8 cellular contexts compared by ENCODE assay signal in the genomic region with DNA sequence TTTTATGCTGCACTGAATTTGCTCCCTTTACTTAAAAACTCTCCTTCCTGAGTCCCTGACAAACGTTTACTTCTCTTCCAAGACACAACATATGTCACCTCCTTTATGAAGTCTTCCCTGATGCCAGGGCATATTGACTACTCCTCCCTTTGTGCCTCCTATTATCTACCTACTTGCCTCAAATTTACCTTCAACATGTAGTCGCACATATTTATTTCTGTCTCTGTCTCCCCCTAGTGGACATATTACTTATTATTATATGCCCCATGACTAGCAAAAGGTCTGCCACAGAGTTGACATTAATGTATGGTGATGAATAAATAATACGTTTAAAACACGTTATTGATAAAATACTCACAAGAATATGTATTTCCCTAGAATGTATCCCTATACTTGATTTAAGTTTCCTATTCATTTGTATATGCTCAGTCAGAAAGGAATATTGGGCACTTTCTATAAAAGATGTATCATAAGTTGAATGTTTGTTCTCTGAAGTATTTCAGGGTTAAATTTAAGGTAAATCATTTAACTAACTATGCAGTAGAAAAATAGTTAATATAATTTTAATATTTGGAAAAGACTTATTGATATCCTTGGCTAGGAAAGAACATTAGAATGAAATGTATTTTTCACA.
DNase-seq lines count a peak whose midpoint lies in the region; ATAC-seq and TF ChIP-seq lines count a peak whose summit lies in the region.

No MANE protein-coding gene starts in this region.

- H3K9ac ChIP-seq in Karpas-422 (ENCODE audit: low read length) = no peak overlapping the region

- H3K27ac ChIP-seq in Karpas-422 (ENCODE audit: low read length) (no peak overlapping the region), Panc1 (ENCODE audit: low read length) (no peak overlapping the region)

- no peaks in the 10 kb centered on the region for H3K27me3 ChIP-seq in Karpas-422 (ENCODE audit: low read length)
- H3K27me3 ChIP-seq in Panc1 (ENCODE audit: control insufficient read depth, insufficient read depth, low read length) = no peaks in the 10 kb centered on the region

- H3K4me3 ChIP-seq in Karpas-422 (ENCODE audit: low read length) (no peak overlapping the region), Panc1 (ENCODE audit: low read depth in 2 of 2, low read length in 2 of 2) (no peak overlapping the region)

- ATAC-seq in GM21825 (IDR thresholded peaks at IDR 0.05; ENCODE audit: unreplicated experiment) (peak; percentile 87), Panc1 (peak; percentile 58; the same call in 1 of the 2 replicates)

- H3K79me2 ChIP-seq in Karpas-422 (ENCODE audit: low read length) = no peaks in the 10 kb centered on the region

- DNase-seq in GM10266 (ENCODE audit: extremely low spot score) = peak; percentile 7
- peak; percentile 85 for DNase-seq in Karpas-422
- peak; percentile 10 for DNase-seq in Panc1 (ENCODE audit: low read depth, low spot score)
- peak; percentile 48 to 66 for DNase-seq in erythroblast (lab: John Stamatoyannopoulos, UW)
- peak; percentile 9 for DNase-seq in putamen (ENCODE audit: low spot score)
- no peak for DNase-seq in activated naive CD4-positive, alpha-beta T cell treated with Interleukin-2 at 50 U/mL for 16 hours
- no peak for DNase-seq in stimulated activated CD4-positive, alpha-beta T cell treated with anti-CD3 and anti-CD28 coated beads, Interleukin-4, amount 100 ng/mL, for 24 hours

- CTCF ChIA-PET in Panc1 (lab: Charles Lee) = no interaction called here

- no peak overlapping the region for H2AFZ ChIP-seq in Karpas-422 (ENCODE audit: low read length)

- H3K36me3 ChIP-seq in Karpas-422 (ENCODE audit: insufficient read depth, low read length) (no peaks in the 10 kb centered on the region), Panc1 (ENCODE audit: control insufficient read depth, insufficient read depth, low read length) (no peaks in the 10 kb centered on the region)

- no peak for TF ChIP-seq POLR2A in erythroblast (IDR thresholded peaks at IDR 0.05; ENCODE audit: low read length)

- TF ChIP-seq CTCF in GM10266 (IDR thresholded peaks at IDR 0.05; ENCODE audit: control insufficient read depth, insufficient read depth, low read depth, missing control alignments) (peak; percentile 51), Panc1 (IDR thresholded peaks at IDR 0.05) (peak; percentile 49; the same call in 1 of the 2 replicates)

- BruUV-seq in Panc1 (replicated peaks; lab: Mats Ljungman, UMichigan) = no TSS peak

- H3K4me2 ChIP-seq in Karpas-422 (ENCODE audit: low read depth, low read length, poor library complexity, severe bottlenecking) = no peak overlapping the region

- no peaks in the 10 kb centered on the region for H4K20me1 ChIP-seq in Karpas-422 (ENCODE audit: insufficient read depth, low read depth, low read length)

- in situ Hi-C loops in Panc1 (cut with HindIII; ENCODE audit: low pct_unique_long_range_greater_than_20kb, low sequenced_read_pairs) = no loop called here

- H3K4me1 ChIP-seq in Karpas-422 (ENCODE audit: low read length) (no peaks in the 10 kb centered on the region), Panc1 (ENCODE audit: control insufficient read depth, insufficient read depth, low read length) (no peaks in the 10 kb centered on the region)

- intact Hi-C loops in Panc1 (cut with micrococcal nuclease; ENCODE audit: unreplicated experiment) = loop anchor here (1.0 to 2.0 kb wide), 2 partner anchors 320 to 711 kb away; no protein-coding TSS in a partner anchor

- H3K9me3 ChIP-seq in Karpas-422 (ENCODE audit: low read length) (no peaks in the 10 kb centered on the region), Panc1 (ENCODE audit: control insufficient read depth, insufficient read depth, low read depth, low read length) (no peaks in the 10 kb centered on the region)

- POLR2A ChIA-PET in Panc1 (lab: Charles Lee) = no interaction called here

- H3K9me2 ChIP-seq in Karpas-422 (replicated peaks; ENCODE audit: insufficient read depth, low read length) = no peaks in the 10 kb centered on the region

Comparison
In these comparisons a context has a peak if more than half of its experiments do, and no peak if none do; other contexts are left out.
1. DNase-seq: peak in GM10266 (single experiment), Karpas-422 (single experiment), Panc1 (single experiment), erythroblast (2 of 2) and putamen (single experiment); none in activated naive CD4-positive, alpha-beta T cell treated with Interleukin-2 at 50 U/mL for 16 hours (single experiment) and stimulated activated CD4-positive, alpha-beta T cell treated with anti-CD3 and anti-CD28 coated beads, Interleukin-4, amount 100 ng/mL, for 24 hours (single experiment).